ENCODE assay signal across 1 cellular context in the genomic region with DNA sequence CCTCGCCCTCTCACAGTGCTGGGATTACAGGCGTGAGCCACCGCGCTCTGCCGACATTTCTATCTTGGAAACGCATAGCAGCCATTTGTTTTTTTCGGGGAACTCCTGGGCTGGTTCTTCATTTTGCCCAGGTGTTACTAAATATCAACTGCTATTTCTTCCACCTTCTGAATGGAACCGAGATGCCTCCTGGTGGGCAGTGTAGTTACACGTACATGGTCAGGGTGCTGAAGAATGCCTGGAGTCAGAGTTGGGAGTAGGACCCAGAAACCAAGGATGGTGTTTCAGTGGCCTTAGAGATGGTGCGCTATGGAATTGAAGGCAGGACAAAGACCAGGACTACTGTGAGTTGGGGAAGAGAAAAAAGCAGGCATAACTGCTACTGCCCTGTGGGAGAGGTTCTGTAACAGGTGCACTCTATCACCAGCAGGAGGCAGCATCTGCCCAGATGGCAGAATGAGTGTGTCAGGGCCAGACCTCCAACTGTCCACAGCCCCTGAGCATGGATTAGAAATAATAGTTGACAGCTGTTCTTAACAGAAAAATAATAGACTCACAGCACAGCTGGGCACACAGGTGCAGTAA.
TF ChIP-seq lines count a peak whose summit lies in the region.

No MANE protein-coding gene starts in this region.

TF ChIP-seq in H1, 55 proteins besides CTCF, POLR2A, EP300 and RAD21 (continued from another document):
- TF ChIP-seq JUND (IDR thresholded peaks at IDR 0.05; ENCODE audit: low read length) (no peak), SUZ12 (IDR thresholded peaks at IDR 0.05; ENCODE audit: low read length) (no peak), BACH1 (IDR thresholded peaks at IDR 0.05; ENCODE audit: low read length) (no peak), SP2 (IDR thresholded peaks at IDR 0.05; ENCODE audit: low read length) (no peak), MAX (IDR thresholded peaks at IDR 0.05) (no peak), ATF3 (IDR thresholded peaks at IDR 0.05; ENCODE audit: insufficient read depth, low read depth, low read length) (no peak), ATF2 (IDR thresholded peaks at IDR 0.05; ENCODE audit: low read length) (no peak), TAF1 (IDR thresholded peaks at IDR 0.05; ENCODE audit: low read depth, low read length) (no peak), TAF7 (optimal IDR thresholded peaks at IDR 0.05; ENCODE audit: borderline replicate concordance, low read depth, low read length) (no peak), JUN (IDR thresholded peaks at IDR 0.05; ENCODE audit: low read depth, low read length) (no peak)
- TF ChIP-seq, protein P1, sequence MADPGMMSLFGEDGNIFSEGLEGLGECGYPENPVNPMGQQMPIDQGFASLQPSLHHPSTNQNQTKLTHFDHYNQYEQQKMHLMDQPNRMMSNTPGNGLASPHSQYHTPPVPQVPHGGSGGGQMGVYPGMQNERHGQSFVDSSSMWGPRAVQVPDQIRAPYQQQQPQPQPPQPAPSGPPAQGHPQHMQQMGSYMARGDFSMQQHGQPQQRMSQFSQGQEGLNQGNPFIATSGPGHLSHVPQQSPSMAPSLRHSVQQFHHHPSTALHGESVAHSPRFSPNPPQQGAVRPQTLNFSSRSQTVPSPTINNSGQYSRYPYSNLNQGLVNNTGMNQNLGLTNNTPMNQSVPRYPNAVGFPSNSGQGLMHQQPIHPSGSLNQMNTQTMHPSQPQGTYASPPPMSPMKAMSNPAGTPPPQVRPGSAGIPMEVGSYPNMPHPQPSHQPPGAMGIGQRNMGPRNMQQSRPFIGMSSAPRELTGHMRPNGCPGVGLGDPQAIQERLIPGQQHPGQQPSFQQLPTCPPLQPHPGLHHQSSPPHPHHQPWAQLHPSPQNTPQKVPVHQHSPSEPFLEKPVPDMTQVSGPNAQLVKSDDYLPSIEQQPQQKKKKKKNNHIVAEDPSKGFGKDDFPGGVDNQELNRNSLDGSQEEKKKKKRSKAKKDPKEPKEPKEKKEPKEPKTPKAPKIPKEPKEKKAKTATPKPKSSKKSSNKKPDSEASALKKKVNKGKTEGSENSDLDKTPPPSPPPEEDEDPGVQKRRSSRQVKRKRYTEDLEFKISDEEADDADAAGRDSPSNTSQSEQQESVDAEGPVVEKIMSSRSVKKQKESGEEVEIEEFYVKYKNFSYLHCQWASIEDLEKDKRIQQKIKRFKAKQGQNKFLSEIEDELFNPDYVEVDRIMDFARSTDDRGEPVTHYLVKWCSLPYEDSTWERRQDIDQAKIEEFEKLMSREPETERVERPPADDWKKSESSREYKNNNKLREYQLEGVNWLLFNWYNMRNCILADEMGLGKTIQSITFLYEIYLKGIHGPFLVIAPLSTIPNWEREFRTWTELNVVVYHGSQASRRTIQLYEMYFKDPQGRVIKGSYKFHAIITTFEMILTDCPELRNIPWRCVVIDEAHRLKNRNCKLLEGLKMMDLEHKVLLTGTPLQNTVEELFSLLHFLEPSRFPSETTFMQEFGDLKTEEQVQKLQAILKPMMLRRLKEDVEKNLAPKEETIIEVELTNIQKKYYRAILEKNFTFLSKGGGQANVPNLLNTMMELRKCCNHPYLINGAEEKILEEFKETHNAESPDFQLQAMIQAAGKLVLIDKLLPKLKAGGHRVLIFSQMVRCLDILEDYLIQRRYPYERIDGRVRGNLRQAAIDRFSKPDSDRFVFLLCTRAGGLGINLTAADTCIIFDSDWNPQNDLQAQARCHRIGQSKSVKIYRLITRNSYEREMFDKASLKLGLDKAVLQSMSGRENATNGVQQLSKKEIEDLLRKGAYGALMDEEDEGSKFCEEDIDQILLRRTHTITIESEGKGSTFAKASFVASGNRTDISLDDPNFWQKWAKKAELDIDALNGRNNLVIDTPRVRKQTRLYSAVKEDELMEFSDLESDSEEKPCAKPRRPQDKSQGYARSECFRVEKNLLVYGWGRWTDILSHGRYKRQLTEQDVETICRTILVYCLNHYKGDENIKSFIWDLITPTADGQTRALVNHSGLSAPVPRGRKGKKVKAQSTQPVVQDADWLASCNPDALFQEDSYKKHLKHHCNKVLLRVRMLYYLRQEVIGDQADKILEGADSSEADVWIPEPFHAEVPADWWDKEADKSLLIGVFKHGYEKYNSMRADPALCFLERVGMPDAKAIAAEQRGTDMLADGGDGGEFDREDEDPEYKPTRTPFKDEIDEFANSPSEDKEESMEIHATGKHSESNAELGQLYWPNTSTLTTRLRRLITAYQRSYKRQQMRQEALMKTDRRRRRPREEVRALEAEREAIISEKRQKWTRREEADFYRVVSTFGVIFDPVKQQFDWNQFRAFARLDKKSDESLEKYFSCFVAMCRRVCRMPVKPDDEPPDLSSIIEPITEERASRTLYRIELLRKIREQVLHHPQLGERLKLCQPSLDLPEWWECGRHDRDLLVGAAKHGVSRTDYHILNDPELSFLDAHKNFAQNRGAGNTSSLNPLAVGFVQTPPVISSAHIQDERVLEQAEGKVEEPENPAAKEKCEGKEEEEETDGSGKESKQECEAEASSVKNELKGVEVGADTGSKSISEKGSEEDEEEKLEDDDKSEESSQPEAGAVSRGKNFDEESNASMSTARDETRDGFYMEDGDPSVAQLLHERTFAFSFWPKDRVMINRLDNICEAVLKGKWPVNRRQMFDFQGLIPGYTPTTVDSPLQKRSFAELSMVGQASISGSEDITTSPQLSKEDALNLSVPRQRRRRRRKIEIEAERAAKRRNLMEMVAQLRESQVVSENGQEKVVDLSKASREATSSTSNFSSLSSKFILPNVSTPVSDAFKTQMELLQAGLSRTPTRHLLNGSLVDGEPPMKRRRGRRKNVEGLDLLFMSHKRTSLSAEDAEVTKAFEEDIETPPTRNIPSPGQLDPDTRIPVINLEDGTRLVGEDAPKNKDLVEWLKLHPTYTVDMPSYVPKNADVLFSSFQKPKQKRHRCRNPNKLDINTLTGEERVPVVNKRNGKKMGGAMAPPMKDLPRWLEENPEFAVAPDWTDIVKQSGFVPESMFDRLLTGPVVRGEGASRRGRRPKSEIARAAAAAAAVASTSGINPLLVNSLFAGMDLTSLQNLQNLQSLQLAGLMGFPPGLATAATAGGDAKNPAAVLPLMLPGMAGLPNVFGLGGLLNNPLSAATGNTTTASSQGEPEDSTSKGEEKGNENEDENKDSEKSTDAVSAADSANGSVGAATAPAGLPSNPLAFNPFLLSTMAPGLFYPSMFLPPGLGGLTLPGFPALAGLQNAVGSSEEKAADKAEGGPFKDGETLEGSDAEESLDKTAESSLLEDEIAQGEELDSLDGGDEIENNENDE (IDR thresholded peaks at IDR 0.05; ENCODE audit: insufficient replicate concordance, low read length) = no peak
